ENCODE assay signal across 14 cellular contexts in genomic region chr3:9388142-9388541, GRCh38. TPM values are rescaled to one million over a fixed set of nuclear protein-coding genes. Genes with fewer than 3 reads are reported as not detected.
DNase-seq lines count a peak whose midpoint lies in the region; ATAC-seq, FAIRE-seq and TF ChIP-seq lines count a peak whose summit lies in the region.
"Had no signal": no experiment of that assay in that cellular context is flagged by ENCODE, and none has a peak within 500 bp of the region (broad histone marks: within the 10 kb centered on the region; RNA-seq: fewer than 3 reads in every experiment).

No MANE protein-coding gene starts in this region.

- WGBS in mesenchymal stem cell = 100% methylated on average over 2 of the region's 2 CpGs

- peaks cover 5% of the 10 kb centered on the region for H3K79me1 ChIP-seq in mesenchymal stem cell (replicated peaks; ENCODE audit: low read length, poor library complexity, severe bottlenecking)

- H3K4ac ChIP-seq in mesenchymal stem cell (ENCODE audit: low read depth in 1 of 2, low read length in 2 of 2) = no peak overlapping the region

- H2AK5ac ChIP-seq in mesenchymal stem cell (ENCODE audit: low read length, severe bottlenecking) = no peak overlapping the region

- H2BK120ac ChIP-seq in mesenchymal stem cell (ENCODE audit: low read depth, low read length) = no peak overlapping the region

- no peak for ATAC-seq in CD4-positive, CD25-positive, alpha-beta regulatory T cell (ENCODE audit: low read depth in 2 of 2)
- ATAC-seq in T-helper 17 cell = no peak

- no peak for FAIRE-seq in RCC 7860 (lab: Jason Lieb, UNC)
- FAIRE-seq: GM18507 had no signal

- H2BK12ac ChIP-seq in mesenchymal stem cell (ENCODE audit: low read length in 2 of 2) = no peak overlapping the region

- H3K4me2 ChIP-seq in mesenchymal stem cell (ENCODE audit: low read length, poor library complexity, severe bottlenecking) = no peak overlapping the region

- no peak overlapping the region for H3K18ac ChIP-seq in mesenchymal stem cell (ENCODE audit: low read depth in 1 of 2, low read length in 2 of 2)

- H3K23ac ChIP-seq in mesenchymal stem cell (ENCODE audit: low read length in 2 of 2) = no peak overlapping the region

- H3K27ac ChIP-seq in 22Rv1 (peak overlapping the region; percentile 49; the same call in 1 of the 2 replicates), mesenchymal stem cell (ENCODE audit: low read length, poor library complexity, severe bottlenecking) (peak overlapping the region; percentile 40)
- H3K27ac ChIP-seq in CD4-positive, CD25-positive, alpha-beta regulatory T cell (ENCODE audit: insufficient read depth, low read length, poor library complexity, severe bottlenecking) = peak overlapping the region; percentile 15

- no peak overlapping the region for H3K14ac ChIP-seq in mesenchymal stem cell (ENCODE audit: low read length in 2 of 2)

- no peak for TF ChIP-seq CTCF in 22Rv1 (IDR thresholded peaks at IDR 0.05)

- no peak overlapping the region for H3K9ac ChIP-seq in mesenchymal stem cell (ENCODE audit: low read length)

- peaks cover 18% of the 10 kb centered on the region for H3K4me1 ChIP-seq in CD4-positive, CD25-positive, alpha-beta regulatory T cell (ENCODE audit: control insufficient read depth, insufficient read depth, low read length, poor library complexity, severe bottlenecking)
- peaks cover 1% of the 10 kb centered on the region for H3K4me1 ChIP-seq in mesenchymal stem cell (ENCODE audit: control insufficient read depth, insufficient read depth, low read depth, low read length)

- no peak overlapping the region for H4K91ac ChIP-seq in mesenchymal stem cell (ENCODE audit: low read length)

- no peak overlapping the region for H4K8ac ChIP-seq in mesenchymal stem cell (ENCODE audit: low read length)

- H3K27me3 ChIP-seq in CD4-positive, CD25-positive, alpha-beta regulatory T cell (ENCODE audit: control insufficient read depth, insufficient read depth, low read length) = no peaks in the 10 kb centered on the region
- H3K27me3 ChIP-seq in mesenchymal stem cell (ENCODE audit: control insufficient read depth in 1 of 2, insufficient read depth in 1 of 2, low read length in 2 of 2) = no peaks in the 10 kb centered on the region

- no peak overlapping the region for H2BK5ac ChIP-seq in mesenchymal stem cell (ENCODE audit: low read depth, low read length, poor library complexity, severe bottlenecking)

- H3K4me3 Mint-ChIP-seq in CD4-positive, CD25-positive, alpha-beta regulatory T cell = no peak overlapping the region
- no peak overlapping the region for H3K4me3 Mint-ChIP-seq in T-helper 17 cell
- H3K4me3 Mint-ChIP-seq: CD14-positive monocyte; CD8-positive, alpha-beta memory T cell; IgD-negative memory B cell had no signal

- H2AFZ ChIP-seq in mesenchymal stem cell (ENCODE audit: low read depth, low read length) = no peak overlapping the region

- peaks cover 0 to 2% (median 0%) of the 10 kb centered on the region in 7 donors for H3K9me3 Mint-ChIP-seq in CD4-positive, CD25-positive, alpha-beta regulatory T cell
- H3K9me3 Mint-ChIP-seq: CD14-positive monocyte; CD8-positive, alpha-beta memory T cell; IgD-negative memory B cell had no signal

- peaks cover 77% of the 10 kb centered on the region for H3K36me3 ChIP-seq in CD4-positive, CD25-positive, alpha-beta regulatory T cell (ENCODE audit: control insufficient read depth, insufficient read depth, low read length)
- peaks cover 12 to 98% of the 10 kb centered on the region in 2 experiments for H3K36me3 ChIP-seq in mesenchymal stem cell (ENCODE audit: control insufficient read depth in 1 of 2, insufficient read depth in 2 of 2, low read depth in 1 of 2, low read length in 2 of 2)

- no peaks in the 10 kb centered on the region for H3K9me3 ChIP-seq in CD4-positive, CD25-positive, alpha-beta regulatory T cell (ENCODE audit: control insufficient read depth in 2 of 2, low read length in 2 of 2)
- H3K9me3 ChIP-seq in T-helper 17 cell (ENCODE audit: control insufficient read depth, low read length, poor library complexity, severe bottlenecking) = no peaks in the 10 kb centered on the region
- H3K9me3 ChIP-seq in mesenchymal stem cell (ENCODE audit: control insufficient read depth, low read length) = no peaks in the 10 kb centered on the region

- H3K36me3 Mint-ChIP-seq in CD4-positive, CD25-positive, alpha-beta regulatory T cell = peaks cover 49% of the 10 kb centered on the region
- peaks cover 5% of the 10 kb centered on the region for H3K36me3 Mint-ChIP-seq in T-helper 17 cell (ENCODE audit: low read depth)

- no peak overlapping the region for H3K4me3 ChIP-seq in CD4-positive, CD25-positive, alpha-beta regulatory T cell (ENCODE audit: low read depth, low read length)
- no peak overlapping the region for H3K4me3 ChIP-seq in mesenchymal stem cell (ENCODE audit: insufficient read depth in 1 of 2, low read depth in 1 of 2, low read length in 2 of 2)

- H3K4me1 Mint-ChIP-seq in CD4-positive, CD25-positive, alpha-beta regulatory T cell = peaks cover 24 to 53% (median 43%) of the 10 kb centered on the region in 4 donors
- peaks cover 23% of the 10 kb centered on the region for H3K4me1 Mint-ChIP-seq in T-helper 17 cell

- H3K27me3 Mint-ChIP-seq in CD4-positive, CD25-positive, alpha-beta regulatory T cell = no peaks in the 10 kb centered on the region
- H3K27me3 Mint-ChIP-seq in T-helper 17 cell = no peaks in the 10 kb centered on the region
- H3K27me3 Mint-ChIP-seq: CD8-positive, alpha-beta memory T cell; IgD-negative memory B cell had no signal

- no peak overlapping the region for H3K27ac Mint-ChIP-seq in CD4-positive, CD25-positive, alpha-beta regulatory T cell
- peak overlapping the region; percentile 24 for H3K27ac Mint-ChIP-seq in T-helper 17 cell

- no peak overlapping the region for H2BK15ac ChIP-seq in mesenchymal stem cell (ENCODE audit: low read depth, poor library complexity, severe bottlenecking)

- no peak for DNase-seq in CD4-positive, CD25-positive, alpha-beta regulatory T cell
- DNase-seq in T-helper 17 cell (no peak), mesenchymal stem cell (no peak), kidney glomerular epithelial cell (lab: John Stamatoyannopoulos, UW) (no peak), RCC 7860 (ENCODE audit: low spot score) (no peak)
- DNase-seq in activated T-cell treated with anti-CD3 and anti-CD28 coated beads, Interleukin-2, amount 50 U/mL, for 48 hours = no peak
- DNase-seq: CD8-positive, alpha-beta memory T cell; DMS53; GF-D8; H7 had no signal

RNA-seq across cellular contexts. Expression of gene SETD5, which starts 9.3 kb away (rescaled TPM):
- total RNA-seq in CD4-positive, CD25-positive, alpha-beta regulatory T cell = 120 TPM
- polyA plus RNA-seq in CD4-positive, CD25-positive, alpha-beta regulatory T cell = 10 to 100 TPM; 17.7 to 32.2 (median 24.4) TPM
- total RNA-seq in T-helper 17 cell = 100 to 1,000 TPM; 103 to 105 TPM
- polyA plus RNA-seq in mesenchymal stem cell (2013, experiment 1 of 2) = 83.9 TPM
- 77.6 TPM for polyA plus RNA-seq in mesenchymal stem cell (2013, experiment 2 of 2)

RNA-seq across cellular contexts. Expression of gene THUMPD3, which starts 25.3 kb away (rescaled TPM):
- total RNA-seq in CD4-positive, CD25-positive, alpha-beta regulatory T cell = 40.2 TPM
- polyA plus RNA-seq in CD4-positive, CD25-positive, alpha-beta regulatory T cell = 10 to 100 TPM; 17.9 to 20.5 (median 19.3) TPM
- total RNA-seq in T-helper 17 cell = 10 to 100 TPM; 36.9 to 50.3 TPM
- 19.1 TPM for polyA plus RNA-seq in mesenchymal stem cell (2013, experiment 1 of 2)
- polyA plus RNA-seq in mesenchymal stem cell (2013, experiment 2 of 2) = 20.3 TPM
